8 cellular contexts compared by ENCODE assay signal in genomic region chr17:1153795-1154546, GRCh38. TPM values are rescaled to one million over a fixed set of nuclear protein-coding genes. Genes with fewer than 3 reads are reported as not detected.
A peak's percentile ranks its signal among the peaks of the same experiment; 100 is the strongest.
DNase-seq lines count a peak whose midpoint lies in the region; ATAC-seq, FAIRE-seq and TF ChIP-seq lines count a peak whose summit lies in the region.

No MANE protein-coding gene starts in this region.

- H3K9me2 ChIP-seq in GM23338 (ENCODE audit: insufficient read depth) = no peaks in the 10 kb centered on the region

- DNase-seq in GM23338 (ENCODE audit: low spot score) (peak; percentile 87), NCI-H2227 (lab: John Stamatoyannopoulos, UW; ENCODE audit: unreplicated experiment) (peak; percentile 85), ecto neural progenitor cell (ENCODE audit: low spot score) (peak; percentile 81), mucosa of gallbladder (ENCODE audit: low spot score) (peak; percentile 44), small intestine (no peak)
- no peak for DNase-seq in activated naive CD4-positive, alpha-beta T cell treated with anti-CD3 and anti-CD28 coated beads, Interleukin-2, amount 50 U/mL, for 16 hours

- H3K4me2 ChIP-seq in GM23338 = no peak overlapping the region

- no peak overlapping the region for H3K4me3 Mint-ChIP-seq in GM23338

- no peaks in the 10 kb centered on the region for H3K36me3 Mint-ChIP-seq in GM23338 (ENCODE audit: low read depth)

- no peak for TF ChIP-seq CTCF in GM23338 (conservative IDR thresholded peaks at IDR 0.05; ENCODE audit: low read depth in 2 of 2)

- no peak overlapping the region for H3K4me3 ChIP-seq in GM23338
- H3K4me3 ChIP-seq in small intestine (ENCODE audit: low read depth in 1 of 2, low read length in 2 of 2) = no peak overlapping the region

- H3K9me3 ChIP-seq in small intestine (ENCODE audit: control insufficient read depth, low read depth) = no peaks in the 10 kb centered on the region

- H3K36me3 ChIP-seq in GM23338 (ENCODE audit: insufficient read depth) = no peaks in the 10 kb centered on the region
- peaks cover 0 to 2% of the 10 kb centered on the region in 2 donors for H3K36me3 ChIP-seq in small intestine (ENCODE audit: control insufficient read depth in 2 of 2, insufficient read depth in 2 of 2, low read length in 2 of 2)

- H3K4me1 ChIP-seq in GM23338 (ENCODE audit: insufficient read depth) (no peaks in the 10 kb centered on the region), small intestine (ENCODE audit: control insufficient read depth in 2 of 2, insufficient read depth in 1 of 2, low read depth in 1 of 2, low read length in 1 of 2) (no peaks in the 10 kb centered on the region)

- peak overlapping the region; percentile 63 for H3K27ac ChIP-seq in GM23338 (ENCODE audit: low read depth)
- no peak overlapping the region for H3K27ac ChIP-seq in small intestine (ENCODE audit: low read depth in 1 of 2, low read length in 1 of 2)

- WGBS in small intestine, 3 donors = 69 to 82% (median 79%) methylated on average over 28 to 30 of the region's 30 CpGs

- H3K27me3 Mint-ChIP-seq in GM23338 (ENCODE audit: insufficient read depth, low read depth, poor library complexity) = peaks cover 7% of the 10 kb centered on the region

- H4K20me1 ChIP-seq in GM23338 (replicated peaks; ENCODE audit: insufficient read depth) = no peaks in the 10 kb centered on the region

- H3K27me3 ChIP-seq in GM23338 (ENCODE audit: insufficient read depth) (no peaks in the 10 kb centered on the region), small intestine (ENCODE audit: control insufficient read depth in 2 of 2, insufficient read depth in 2 of 2, low read length in 2 of 2) (no peaks in the 10 kb centered on the region)

- no peak overlapping the region for H2AFZ ChIP-seq in GM23338

- no peaks in the 10 kb centered on the region for H3F3A ChIP-seq in GM23338 (replicated peaks; ENCODE audit: low read depth)

- H3K79me2 ChIP-seq in GM23338 (replicated peaks; ENCODE audit: insufficient read depth) = no peaks in the 10 kb centered on the region

- peak; percentile 89 for ATAC-seq in GM23338
- no peak for ATAC-seq in HG02642 (IDR thresholded peaks at IDR 0.05; ENCODE audit: poor library complexity, unreplicated experiment)
- ATAC-seq in HG03457 (IDR thresholded peaks at IDR 0.05; ENCODE audit: unreplicated experiment) = no peak

- FAIRE-seq in small intestine (lab: Jason Lieb, UNC) = no peak

- peaks cover 5% of the 10 kb centered on the region; the same call in 2 of the 3 replicates for H3K4me1 Mint-ChIP-seq in GM23338

- H3K27ac Mint-ChIP-seq in GM23338 = peak overlapping the region; percentile 81; the same call in 1 of the 2 replicates

- no peaks in the 10 kb centered on the region for H3K9me3 Mint-ChIP-seq in GM23338

TF ChIP-seq in GM23338, 12 proteins besides CTCF, POLR2A, EP300 and RAD21:
- TF ChIP-seq EZH2 (IDR thresholded peaks at IDR 0.05; ENCODE audit: low read depth, unreplicated experiment) (no peak), JUNB (IDR thresholded peaks at IDR 0.05; ENCODE audit: unreplicated experiment) (no peak), STAT1 (IDR thresholded peaks at IDR 0.05; ENCODE audit: unreplicated experiment) (no peak), POLR2AphosphoS5 (IDR thresholded peaks at IDR 0.05; ENCODE audit: low read depth) (no peak), ETS1 (IDR thresholded peaks at IDR 0.05) (no peak), EZH2phosphoT487 (IDR thresholded peaks at IDR 0.05; ENCODE audit: unreplicated experiment) (no peak), REST (IDR thresholded peaks at IDR 0.05; ENCODE audit: unreplicated experiment) (no peak), CREB1 (CRISPR knock-in tag; IDR thresholded peaks at IDR 0.05; ENCODE audit: low read depth) (no peak)
TF ChIP-seq in GM23338: peak in this region for 0.

RNA-seq across cellular contexts. Expression of gene ABR, which starts 25.8 kb away (rescaled TPM):
- 24.3 and 27.7 TPM in 2 replicates for total RNA-seq in GM23338 (2014; rRNA removed; shearing (Covaris generic))
- 15.0 and 18.5 TPM in 2 replicates for polyA plus RNA-seq in GM23338 (2016; fragmentation: Nextera tagmentation; extraction: Ambion mirVana)
- total RNA-seq in mucosa of gallbladder = 279 TPM
- 10 to 100 TPM; 69.8 to 89.2 (median 77.8) TPM for polyA plus RNA-seq in small intestine

Comparison
In these comparisons a context has a peak if more than half of its experiments do, and no peak if none do; other contexts are left out.
1. DNase-seq: peak in GM23338 (single experiment), NCI-H2227 (single experiment), ecto neural progenitor cell (single experiment) and mucosa of gallbladder (single experiment); none in activated naive CD4-positive, alpha-beta T cell treated with anti-CD3 and anti-CD28 coated beads, Interleukin-2, amount 50 U/mL, for 16 hours (single experiment) and small intestine (single experiment).